Comparison of ENCODE assay signal across 8 cellular contexts in the genomic region with DNA sequence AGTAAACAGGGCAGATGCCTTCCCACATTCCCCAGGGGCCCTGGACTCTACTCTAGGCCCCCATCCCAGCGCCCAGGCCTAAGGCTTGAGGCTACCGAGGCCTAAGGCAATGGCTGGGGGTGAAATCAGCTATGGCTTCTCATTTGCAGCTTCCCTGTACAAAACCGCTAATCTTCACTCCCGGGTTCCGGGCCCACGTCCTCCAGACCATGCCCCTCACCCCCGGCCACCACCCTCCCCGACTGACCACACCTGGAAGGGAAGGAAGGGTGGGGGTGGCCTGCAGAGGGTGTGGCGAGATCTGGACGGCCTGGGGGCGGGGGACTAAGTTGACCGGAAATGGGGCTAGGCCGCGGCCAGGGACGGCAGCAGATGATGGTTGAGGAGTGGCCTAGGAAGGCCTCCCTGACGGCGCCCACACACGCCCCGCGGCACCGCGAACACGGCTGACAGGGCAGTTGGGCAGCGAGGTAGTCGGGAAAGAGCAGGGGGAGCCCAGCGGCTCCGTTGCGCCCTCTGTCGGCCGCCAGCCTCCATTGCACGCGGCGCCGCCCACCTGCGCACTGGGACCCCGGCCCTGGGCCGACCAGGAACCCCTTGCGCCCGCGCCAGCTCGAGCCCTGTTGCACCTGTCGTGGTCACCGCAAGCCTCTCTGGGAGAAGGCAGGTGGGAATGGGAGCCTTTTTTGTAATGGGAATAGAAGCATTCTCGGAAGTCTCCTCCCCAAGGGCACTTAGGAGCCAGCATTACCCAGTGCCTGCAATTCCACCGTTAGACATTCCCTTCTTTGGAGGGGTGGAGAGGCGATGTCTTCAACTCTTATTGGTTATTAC.
A peak's percentile ranks its signal among the peaks of the same experiment; 100 is the strongest.
DNase-seq lines count a peak whose midpoint lies in the region; ATAC-seq and TF ChIP-seq lines count a peak whose summit lies in the region.

No MANE protein-coding gene starts in this region.

- H3K4me3 ChIP-seq in choroid plexus epithelial cell (ENCODE audit: low read depth, low read length) = peak overlapping the region; percentile 56

- no peaks in the 10 kb centered on the region for H3K27me3 ChIP-seq in layer of hippocampus (ENCODE audit: control insufficient read depth, insufficient read depth, low read length)

- H3K27ac ChIP-seq in layer of hippocampus (ENCODE audit: low read depth, low read length) = peak overlapping the region; percentile 86

- TF ChIP-seq CTCF in GM10266 (IDR thresholded peaks at IDR 0.05; ENCODE audit: control insufficient read depth, insufficient read depth, low read depth, missing control alignments) (peak; percentile 97), choroid plexus epithelial cell (conservative IDR thresholded peaks at IDR 0.05; ENCODE audit: low read depth, low read length) (peak; percentile 73)

- DNase-seq in GM10266 (ENCODE audit: extremely low spot score) = peak; percentile 85
- peak; percentile 77 for DNase-seq in NCI-H2107 (lab: John Stamatoyannopoulos, UW)
- peak; percentile 33 to 35 for DNase-seq in activated CD4-positive, alpha-beta T cell treated with anti-CD3 and anti-CD28 coated beads for 24 hours (ENCODE audit: low read depth in 2 of 2)
- DNase-seq in choroid plexus epithelial cell (ENCODE audit: low read depth) = peak; percentile 50
- peak; percentile 42 to 53 for DNase-seq in stimulated activated CD4-positive, alpha-beta T cell treated with anti-CD3 and anti-CD28 coated beads, Interleukin-1b, Interleukin-23, amount 100 ng/mL, for 4 hours (ENCODE audit: low read depth in 2 of 2)

- ATAC-seq in HG02623 (IDR thresholded peaks at IDR 0.05; ENCODE audit: unreplicated experiment) = peak; percentile 70
- no peak for ATAC-seq in GM19467 (IDR thresholded peaks at IDR 0.05; ENCODE audit: unreplicated experiment)

Comparison
In these comparisons a context has a peak if more than half of its experiments do, and no peak if none do; other contexts are left out.
1. DNase-seq: peak in every context shown above with its lines; median percentile 85 in GM10266; 77 in NCI-H2107; 50 in choroid plexus epithelial cell; 48 in stimulated activated CD4-positive, alpha-beta T cell treated with anti-CD3 and anti-CD28 coated beads, Interleukin-1b, Interleukin-23, amount 100 ng/mL, for 4 hours; 34 in activated CD4-positive, alpha-beta T cell treated with anti-CD3 and anti-CD28 coated beads for 24 hours.